In genomic region chr21:31449912-31450535, GRCh38 we compare ENCODE assay signal across 31 cellular contexts.
"Had no signal": no experiment of that assay in that cellular context is flagged by ENCODE, and none has a peak within 500 bp of the region (broad histone marks: within the 10 kb centered on the region; RNA-seq: fewer than 3 reads in every experiment).

No MANE protein-coding gene starts in this region.

- ATAC-seq: activated CD4-positive, CD25-positive, alpha-beta regulatory T cell treated with anti-CD3 and anti-CD28 coated beads, Interleukin-2, amount 50 U/mL, for 24 hours; body of pancreas; foreskin keratinocyte; heart right ventricle; left lung; stimulated activated naive CD8-positive, alpha-beta T cell treated with anti-CD3 and anti-CD28 coated beads, Interleukin-15, Interleukin-2, amounts not matched to agents 100 U/mL and 50 U/mL, for 24 hours had no signal

- H3K27ac ChIP-seq: adrenal gland, body of pancreas, cardiac muscle cell, esophagus muscularis mucosa, foreskin keratinocyte, left lung, parathyroid adenoma, skin epidermis, thoracic aorta, upper lobe of left lung, vagina, WERI-Rb-1 had no signal

- H3K36me3 ChIP-seq: adrenal gland, cardiac muscle cell, esophagus muscularis mucosa, heart right ventricle, left lung, thoracic aorta, upper lobe of left lung, vagina, WERI-Rb-1 had no signal

- DNase-seq: activated CD4-positive, alpha-beta T cell treated with anti-CD3 and anti-CD28 coated beads for 48 hours; activated CD4-positive, alpha-beta T cell treated with anti-CD3 and anti-CD28 coated beads, Interleukin-2, amount 50 U/mL, for 48 hours; activated CD8-positive, alpha-beta memory T cell treated with anti-CD3 and anti-CD28 coated beads, Interleukin-2, amount 50 U/mL, for 4 hours; activated effector memory CD4-positive, alpha-beta T cell treated with anti-CD3 and anti-CD28 coated beads, Interleukin-2, amount 50 U/mL, for 16 hours; activated naive CD4-positive, alpha-beta T cell treated with anti-CD3 and anti-CD28 coated beads for 36 hours; activated naive CD8-positive, alpha-beta T cell treated with anti-CD3 and anti-CD28 coated beads for 36 hours; activated T-cell treated with anti-CD3 and anti-CD28 coated beads, Interleukin-2, amount 50 U/mL, for 1 hour; adrenal gland; aorta; body of pancreas; cortex of kidney; foreskin keratinocyte; heart right ventricle; left lung; mesendoderm; occipital lobe; stimulated activated CD4-positive, alpha-beta T cell treated with anti-CD3 and anti-CD28 coated beads, Interleukin-12 subunit alpha, Interleukin-12 subunit beta, amount 100 ng/mL, for 4 hours; stimulated activated CD4-positive, alpha-beta T cell treated with anti-CD3 and anti-CD28 coated beads, Interleukin-4, amount 100 ng/mL, for 1 hour; stimulated activated naive CD8-positive, alpha-beta T cell treated with anti-CD3 and anti-CD28 coated beads, Interleukin-15, Interleukin-2, amounts not matched to agents 100 U/mL and 50 U/mL, for 24 hours; T-helper 9 cell; upper lobe of left lung; WERI-Rb-1 had no signal

- H3K4me3 Mint-ChIP-seq: activated naive CD4-positive, alpha-beta T cell treated with anti-CD3 and anti-CD28 coated beads for 36 hours; activated naive CD8-positive, alpha-beta T cell treated with anti-CD3 and anti-CD28 coated beads for 36 hours; activated T-helper 1 cell treated with anti-CD3 and anti-CD28 coated beads, Interleukin-12 subunit alpha, Interleukin-12 subunit beta, Interleukin-2, Interleukin-4 antibody, amounts not matched to agents 30 ng/mL and 10 ng/mL and 1 ng/mL, durations not matched to agents 14 hours and 24 hours and 36 hours had no signal

- H3K27me3 Mint-ChIP-seq: activated naive CD8-positive, alpha-beta T cell treated with anti-CD3 and anti-CD28 coated beads for 36 hours had no signal

- H3K27ac Mint-ChIP-seq: activated naive CD4-positive, alpha-beta T cell treated with anti-CD3 and anti-CD28 coated beads for 36 hours; activated naive CD8-positive, alpha-beta T cell treated with anti-CD3 and anti-CD28 coated beads for 36 hours; activated T-helper 1 cell treated with anti-CD3 and anti-CD28 coated beads, Interleukin-12 subunit alpha, Interleukin-12 subunit beta, Interleukin-2, Interleukin-4 antibody, amounts not matched to agents 30 ng/mL and 10 ng/mL and 1 ng/mL, durations not matched to agents 14 hours and 24 hours and 36 hours had no signal

- H3K4me1 ChIP-seq: adrenal gland, body of pancreas, esophagus muscularis mucosa, foreskin keratinocyte, left lung, parathyroid adenoma, upper lobe of left lung, vagina had no signal

- H3K9me3 ChIP-seq: adrenal gland, body of pancreas, esophagus muscularis mucosa, heart right ventricle, left lung, thoracic aorta, upper lobe of left lung, vagina had no signal

- H3K9ac ChIP-seq: parathyroid adenoma had no signal

- H3K27me3 ChIP-seq: adrenal gland, body of pancreas, cardiac muscle cell, esophagus muscularis mucosa, foreskin keratinocyte, heart right ventricle, left lung, upper lobe of left lung, vagina had no signal

- H3K9me3 Mint-ChIP-seq: activated naive CD4-positive, alpha-beta T cell treated with anti-CD3 and anti-CD28 coated beads for 36 hours had no signal

- H3K4me3 ChIP-seq: adrenal gland, body of pancreas, cardiac muscle cell, esophagus muscularis mucosa, heart right ventricle, left lung, lung, skin epidermis, thoracic aorta, upper lobe of left lung, vagina had no signal
